8 cellular contexts compared by ENCODE assay signal in the genomic region with DNA sequence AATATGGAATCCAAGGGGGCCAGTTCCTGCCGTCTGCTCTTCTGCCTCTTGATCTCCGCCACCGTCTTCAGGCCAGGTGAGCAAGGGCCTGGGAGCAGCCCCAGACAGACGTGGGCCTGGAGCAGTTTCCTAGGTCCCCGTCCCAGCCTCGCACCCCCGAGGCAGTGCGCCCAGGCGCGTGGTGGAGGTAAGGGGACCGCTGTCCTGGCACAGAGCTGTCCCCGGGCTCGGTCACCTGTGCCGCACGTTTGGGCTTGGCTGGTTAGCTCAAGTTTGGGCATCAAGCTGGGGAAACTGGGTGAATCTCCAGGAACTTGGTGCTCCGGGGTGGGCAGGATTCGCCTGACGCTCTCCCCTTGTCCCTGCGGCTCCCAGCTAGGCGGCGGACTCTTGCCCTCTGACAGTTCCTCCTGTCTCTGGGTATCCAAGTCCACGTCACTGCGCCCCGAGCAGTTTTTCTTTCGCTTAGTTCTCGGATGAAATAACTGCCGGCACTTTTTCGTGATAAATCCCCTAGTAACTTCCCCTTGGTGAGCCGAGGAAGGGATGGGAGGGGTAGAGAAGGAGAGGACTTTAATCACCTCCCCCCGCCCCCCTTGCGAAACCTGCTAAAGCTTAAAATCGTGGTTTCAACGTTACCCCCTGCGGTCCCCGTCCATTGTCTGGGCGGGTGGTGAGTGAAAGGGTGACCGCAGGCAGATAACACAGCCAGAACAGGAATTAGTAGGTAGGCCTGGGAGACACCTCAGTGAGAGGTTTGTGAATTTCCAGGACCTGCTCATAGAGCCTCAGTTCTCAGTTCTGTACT. TPM values are rescaled to one million over a fixed set of nuclear protein-coding genes. Genes with fewer than 3 reads are reported as not detected.
DNase-seq lines count a peak whose midpoint lies in the region; ATAC-seq and TF ChIP-seq lines count a peak whose summit lies in the region.

No MANE protein-coding gene starts in this region.

- peak; percentile 4 for ATAC-seq in CD4-positive, alpha-beta T cell (ENCODE audit: poor library complexity)
- ATAC-seq in GM19372 (IDR thresholded peaks at IDR 0.05; ENCODE audit: low read depth, unreplicated experiment) = peak; percentile 16
- ATAC-seq in HG03521 (IDR thresholded peaks at IDR 0.05; ENCODE audit: unreplicated experiment) = peak; percentile 13

- no peaks in the 10 kb centered on the region for H3K36me3 ChIP-seq in neural progenitor cell

- H3K4me3 Mint-ChIP-seq in CD4-positive, alpha-beta T cell = peak overlapping the region; percentile 92
- peak overlapping the region; percentile 92 for H3K4me3 Mint-ChIP-seq in neural progenitor cell

- peaks cover 12% of the 10 kb centered on the region for H3K36me3 Mint-ChIP-seq in CD4-positive, alpha-beta T cell (ENCODE audit: low read depth)
- no peaks in the 10 kb centered on the region for H3K36me3 Mint-ChIP-seq in neural progenitor cell

- H3K4me1 Mint-ChIP-seq in CD4-positive, alpha-beta T cell (ENCODE audit: low read depth) = peaks cover 32% of the 10 kb centered on the region
- H3K4me1 Mint-ChIP-seq in neural progenitor cell = peaks cover 27% of the 10 kb centered on the region

- no peaks in the 10 kb centered on the region for H4K20me1 ChIP-seq in neural progenitor cell (ENCODE audit: low read depth)

- POLR2A ChIA-PET in CD4-positive, alpha-beta T cell (lab: Charles Lee) = interaction anchor here (0.8 to 0.9 kb wide), 2 partner anchors 13 to 139 kb away, joined by 3 read pairs; no protein-coding TSS in a partner anchor
- POLR2A ChIA-PET in RWPE1 (lab: Yijun Ruan, JAX; ENCODE audit: low non-redundant PET) = interaction anchor here (0.6 to 0.9 kb wide), 2 partner anchors 34 to 159 kb away, joined by 3 read pairs; no protein-coding TSS in a partner anchor

- peak overlapping the region; percentile 76 for H3K27ac ChIP-seq in CD4-positive, alpha-beta T cell (ENCODE audit: low read depth, low read length)
- H3K27ac ChIP-seq in RWPE1 (peak overlapping the region; percentile 97), neural progenitor cell (no peak overlapping the region), temporal lobe (ENCODE audit: low read depth, low read length) (peak overlapping the region; percentile 92)

- CTCF ChIA-PET in CD4-positive, alpha-beta T cell (lab: Charles Lee) = interaction anchor here (0.7 to 1.4 kb wide), 3 partner anchors 8 to 1242 kb away, joined by 3 to 4 read pairs (median 4); no protein-coding TSS in a partner anchor
- CTCF ChIA-PET in RWPE1 (lab: Yijun Ruan, JAX) = interaction anchor here (0.7 to 1.6 kb wide), 4 partner anchors 47 to 1094 kb away, joined by 3 to 10 read pairs (median 4); no protein-coding TSS in a partner anchor

- no peak for TF ChIP-seq CTCF in CD4-positive, alpha-beta T cell (IDR thresholded peaks at IDR 0.05)
- TF ChIP-seq CTCF in RWPE1 (conservative IDR thresholded peaks at IDR 0.05; ENCODE audit: low read depth) = no peak
- no peak for TF ChIP-seq CTCF in neural progenitor cell (IDR thresholded peaks at IDR 0.05)

- H2AFZ ChIP-seq in neural progenitor cell (replicated peaks) = peak overlapping the region; percentile 98

- peaks cover 33% of the 10 kb centered on the region for H3F3A ChIP-seq in neural progenitor cell (ENCODE audit: low read depth)

- peaks cover 14% of the 10 kb centered on the region for H3K4me1 ChIP-seq in neural progenitor cell

- peaks cover 33% of the 10 kb centered on the region for H3K27me3 Mint-ChIP-seq in CD4-positive, alpha-beta T cell
- peaks cover 5% of the 10 kb centered on the region for H3K27me3 Mint-ChIP-seq in neural progenitor cell (ENCODE audit: insufficient read depth, low read depth)

- no peaks in the 10 kb centered on the region for H3K9me3 ChIP-seq in CD4-positive, alpha-beta T cell (ENCODE audit: control insufficient read depth, low read length)
- no peaks in the 10 kb centered on the region for H3K9me3 ChIP-seq in neural progenitor cell (ENCODE audit: low read depth)

- H3K9me3 Mint-ChIP-seq in CD4-positive, alpha-beta T cell = no peaks in the 10 kb centered on the region
- no peaks in the 10 kb centered on the region for H3K9me3 Mint-ChIP-seq in neural progenitor cell

- H3K9ac ChIP-seq in neural progenitor cell = no peak overlapping the region

- H3K27ac Mint-ChIP-seq in CD4-positive, alpha-beta T cell = peak overlapping the region; percentile 91
- no peak overlapping the region for H3K27ac Mint-ChIP-seq in neural progenitor cell

- H3K79me2 ChIP-seq in neural progenitor cell (ENCODE audit: low read depth) = peaks cover 42% of the 10 kb centered on the region

- DNase-seq in CD4-positive, alpha-beta T cell = peak; percentile 1 to 45 (median 18)
- DNase-seq in RWPE1 (ENCODE audit: low spot score) (peak; percentile 28), activated gamma-delta T cell (lab: John Stamatoyannopoulos, UW) (peak; percentile 15), foreskin melanocyte (peak; percentile 64), neural progenitor cell (ENCODE audit: low spot score) (peak; percentile 84)

- intact Hi-C loops in CD4-positive, alpha-beta T cell (cut with DNase I, micrococcal nuclease) = loop anchor here in 1 of 2 experiments (10.0 kb wide), 2 partner anchors 763 to 803 kb away; no protein-coding TSS in a partner anchor

- H3K4me2 ChIP-seq in neural progenitor cell = peak overlapping the region; percentile 90

- peak overlapping the region; percentile 69 for H3K4me3 ChIP-seq in neural progenitor cell

- H3K27me3 ChIP-seq in CD4-positive, alpha-beta T cell (ENCODE audit: control insufficient read depth, insufficient read depth, low read length) = peaks cover 10% of the 10 kb centered on the region
- no peaks in the 10 kb centered on the region for H3K27me3 ChIP-seq in neural progenitor cell

RNA-seq across cellular contexts. Expression of gene ALCAM, which starts 0.9 kb away (rescaled TPM):
- 1 to 10 TPM; 1.6 to 1.9 TPM for total RNA-seq in CD4-positive, alpha-beta T cell
- 30.3 and 54.4 TPM in 2 replicates for total RNA-seq in neural progenitor cell (ENCODE audit: low replicate concordance)
- total RNA-seq in temporal lobe = 88.5 TPM

Comparison
In these comparisons a context has a peak if more than half of its experiments do, and no peak if none do; other contexts are left out.
1. DNase-seq: peak in every context shown above with its lines; median percentile 84 in neural progenitor cell; 64 in foreskin melanocyte; 28 in RWPE1; 18 in CD4-positive, alpha-beta T cell; 15 in activated gamma-delta T cell.
2. RNA of gene ALCAM, which starts 0.9 kb away (total RNA-seq): 88.5 TPM in temporal lobe (single experiment) and 30.3 to 54.4 TPM in neural progenitor cell; 1.6 to 1.9 TPM in CD4-positive, alpha-beta T cell; every median in the first group is over 10 times any median in the second.
3. Peak in every context shown above with its lines, with median percentiles within 50 percentile points of each other: ATAC-seq.